23 cellular contexts compared by ENCODE assay signal in genomic region chr18:47180765-47181164, GRCh38. TPM values are rescaled to one million over a fixed set of nuclear protein-coding genes. Genes with fewer than 3 reads are reported as not detected.
DNase-seq lines count a peak whose midpoint lies in the region; ATAC-seq, FAIRE-seq and TF ChIP-seq lines count a peak whose summit lies in the region.
"Had no signal": no experiment of that assay in that cellular context is flagged by ENCODE, and none has a peak within 500 bp of the region (broad histone marks: within the 10 kb centered on the region; RNA-seq: fewer than 3 reads in every experiment).

No MANE protein-coding gene starts in this region.

- H3K27ac ChIP-seq in DOHH2 (ENCODE audit: low read depth, low read length) (no peak overlapping the region), OCI-LY7 (ENCODE audit: low read depth, low read length, poor library complexity, severe bottlenecking) (no peak overlapping the region), GM12878 (ENCODE audit: control insufficient read depth, insufficient read depth) (no peak overlapping the region), gastrocnemius medialis (no peak overlapping the region)
- H3K27ac ChIP-seq: 22Rv1; A549; BLaER1 treated with 17β-estradiol and CSF1 and Interleukin-3, amounts not matched to agents 10 nM and 100 nM; C4-2B had no signal

- CTCF ChIA-PET in OCI-LY7 (lab: Charles Lee; ENCODE audit: unreplicated experiment) (no interaction called here), GM12878 (lab: Yijun Ruan, JAX) (no interaction called here)

- RAD21 ChIA-PET in GM12878 (lab: Charles Lee; ENCODE audit: unreplicated experiment), result no interaction called here

- 0% methylated on average over 2 of the region's 3 CpGs for WGBS in GM12878 (ENCODE audit: insufficient coverage, insufficient replicate concordance, low lambda C conversion rate, missing lambda C conversion rate)

- no peak for TF ChIP-seq EP300 in GM12878 (IDR thresholded peaks at IDR 0.05; ENCODE audit: borderline replicate concordance in 1 of 2, control insufficient read depth in 1 of 2, low read depth in 2 of 2, low read length in 2 of 2)

- POLR2A ChIA-PET in OCI-LY7 (lab: Charles Lee) (no interaction called here), GM12878 (lab: Charles Lee) (no interaction called here)

- DNase-seq in OCI-LY7 (ENCODE audit: low spot score) (peak; percentile 12), GM12878 (ENCODE audit: low read depth, low spot score) (no peak), MG63 (no peak), COR-L47 (lab: John Stamatoyannopoulos, UW) (no peak), frontal cortex (ENCODE audit: low spot score in 2 of 2) (no peak), gastrocnemius medialis (no peak)
- DNase-seq: AML-193; CD4-positive, alpha-beta T cell; CD8-positive, alpha-beta T cell; DMS 273 treated with DMSO at 0.1 percent for 48 hours; DMS153; DMS53; DMS79; DND-41; GF-D8 had no signal

- H2AFZ ChIP-seq in OCI-LY7 (ENCODE audit: low read length) (no peak overlapping the region), GM12878 (ENCODE audit: control insufficient read depth, low read depth, low read length) (no peak overlapping the region)

- TF ChIP-seq POLR2A in GM12878 (IDR thresholded peaks at IDR 0.05; ENCODE audit: low read depth, low read length) (no peak), gastrocnemius medialis (IDR thresholded peaks at IDR 0.05) (no peak)

- no peaks in the 10 kb centered on the region for H3F3A ChIP-seq in DOHH2 (ENCODE audit: control insufficient read depth, insufficient read depth)

- SMC1A ChIA-PET in GM12878 (lab: Charles Lee; ENCODE audit: uncharacterized antibody, unreplicated experiment), result no interaction called here

- peaks cover 21% of the 10 kb centered on the region for H3K9me3 ChIP-seq in DOHH2 (ENCODE audit: control insufficient read depth, insufficient read depth, low read length)
- 0 out of 2 replicates have a peak, but pooled peaks cover 12% of the 10 kb centered on the region for H3K9me3 ChIP-seq in OCI-LY7 (ENCODE audit: low read length)
- H3K9me3 ChIP-seq in GM12878 (replicated peaks; ENCODE audit: control insufficient read depth, insufficient read depth, low read length), result peaks cover 8% of the 10 kb centered on the region; the same call in 2 of the 3 replicates
- no peaks in the 10 kb centered on the region; the same call in 1 of the 2 replicates for H3K9me3 ChIP-seq in MG63
- H3K9me3 ChIP-seq in gastrocnemius medialis, result no peaks in the 10 kb centered on the region

- peak; percentile 53 for ATAC-seq in GM21526 (IDR thresholded peaks at IDR 0.05; ENCODE audit: low FRiP score, unreplicated experiment)
- ATAC-seq in GM12878, result no peak
- ATAC-seq in gastrocnemius medialis, result no peak
- ATAC-seq: A549; CD8-positive, alpha-beta T cell had no signal

- no peak for FAIRE-seq in GM12878 (lab: Jason Lieb, UNC)
- FAIRE-seq in frontal cortex (lab: Jason Lieb, UNC), result no peak
- FAIRE-seq: A549, G401.6, GM19239 had no signal

- TF ChIP-seq CTCF in DOHH2 (IDR thresholded peaks at IDR 0.05; ENCODE audit: low read depth, low read length, poor library complexity, severe bottlenecking), result no peak
- no peak for TF ChIP-seq CTCF in OCI-LY7 (conservative IDR thresholded peaks at IDR 0.05; ENCODE audit: low read length)
- no peak for TF ChIP-seq CTCF in GM12878 (IDR thresholded peaks at IDR 0.05 in 2 of 3, conservative IDR thresholded peaks at IDR 0.05 in 1 of 3; ENCODE audit: control insufficient read depth in 2 of 3, extremely low read depth in 1 of 3, insufficient read depth in 1 of 3, low read depth in 3 of 3, low read length in 3 of 3)
- TF ChIP-seq CTCF in gastrocnemius medialis (IDR thresholded peaks at IDR 0.05 in 4 of 5, conservative IDR thresholded peaks at IDR 0.05 in 1 of 5), result no peak

- intact Hi-C loops in OCI-LY7 (cut with micrococcal nuclease; ENCODE audit: unreplicated experiment), result no loop called here
- intact Hi-C loops in GM12878 (cut with micrococcal nuclease; ENCODE audit: unreplicated experiment), result no loop called here
- intact Hi-C loops in gastrocnemius medialis (cut with DNase I; ENCODE audit: low total_unique reads), result no loop called here

- BruUV-seq in OCI-LY7 (replicated peaks; lab: Mats Ljungman, UMichigan) (no TSS peak), GM12878 (replicated peaks; lab: Mats Ljungman, UMichigan) (no TSS peak)

- no peak for TF ChIP-seq RAD21 in GM12878 (IDR thresholded peaks at IDR 0.05; ENCODE audit: insufficient read depth, low read depth, low read length)

- in situ Hi-C loops in GM12878 (cut with MboI), result no loop called here
- in situ Hi-C loops in gastrocnemius medialis (cut with MboI; ENCODE audit: low sequenced_read_pairs in 4 of 4), result no loop called here

- H3K4me2 ChIP-seq in DOHH2 (ENCODE audit: low read length), result peak overlapping the region; percentile 47; the same call in 1 of the 2 replicates
- no peak overlapping the region for H3K4me2 ChIP-seq in OCI-LY7 (ENCODE audit: low read length)
- no peak overlapping the region for H3K4me2 ChIP-seq in GM12878 (ENCODE audit: control insufficient read depth, insufficient read depth)
- H3K4me2 ChIP-seq: A549; BLaER1 treated with 17β-estradiol and CSF1 and Interleukin-3, amounts not matched to agents 10 nM and 100 nM had no signal

- H3K9ac ChIP-seq in GM12878 (ENCODE audit: control insufficient read depth, insufficient read depth, low read length), result no peak overlapping the region
- H3K9ac ChIP-seq: BLaER1 treated with 17β-estradiol and CSF1 and Interleukin-3, amounts not matched to agents 10 nM and 100 nM had no signal

- peaks cover 4% of the 10 kb centered on the region for H3K79me2 ChIP-seq in DOHH2 (ENCODE audit: control insufficient read depth, low read length)
- H3K79me2 ChIP-seq in OCI-LY7 (ENCODE audit: insufficient read depth, low read depth, low read length), result no peaks in the 10 kb centered on the region; the same call in 1 of the 2 replicates
- H3K79me2 ChIP-seq in GM12878 (ENCODE audit: control insufficient read depth, insufficient read depth, low read length), result peaks cover 4% of the 10 kb centered on the region

- H3K9me2 ChIP-seq in DOHH2 (replicated peaks; ENCODE audit: control insufficient read depth, low read length), result no peaks in the 10 kb centered on the region
- H3K9me2 ChIP-seq in OCI-LY7 (ENCODE audit: insufficient read depth, low read length), result no peaks in the 10 kb centered on the region

- no peaks in the 10 kb centered on the region for H3K27me3 ChIP-seq in DOHH2 (ENCODE audit: control insufficient read depth, low read length)
- H3K27me3 ChIP-seq in GM12878 (replicated peaks in 1 of 2; ENCODE audit: control insufficient read depth in 2 of 2, insufficient read depth in 2 of 2, low read length in 1 of 2), result no peaks in the 10 kb centered on the region
- H3K27me3 ChIP-seq in MG63, result no peaks in the 10 kb centered on the region
- H3K27me3 ChIP-seq in gastrocnemius medialis, result no peaks in the 10 kb centered on the region
- H3K27me3 ChIP-seq: BLaER1 treated with 17β-estradiol and CSF1 and Interleukin-3, amounts not matched to agents 10 nM and 100 nM had no signal

- peaks cover 18% of the 10 kb centered on the region for H3K4me1 ChIP-seq in DOHH2 (ENCODE audit: control insufficient read depth, low read length)
- peaks cover 8% of the 10 kb centered on the region for H3K4me1 ChIP-seq in OCI-LY7 (ENCODE audit: insufficient read depth, low read length, poor library complexity, severe bottlenecking)
- no peaks in the 10 kb centered on the region for H3K4me1 ChIP-seq in GM12878 (ENCODE audit: control insufficient read depth, insufficient read depth, low read length)
- H3K4me1 ChIP-seq in gastrocnemius medialis, result no peaks in the 10 kb centered on the region
- H3K4me1 ChIP-seq: A549 had no signal

- H3K4me3 ChIP-seq in DOHH2 (ENCODE audit: low read length) (no peak overlapping the region), OCI-LY7 (ENCODE audit: low read depth, low read length, poor library complexity, severe bottlenecking) (no peak overlapping the region), GM12878 (no peak overlapping the region), MG63 (no peak overlapping the region), gastrocnemius medialis (no peak overlapping the region)
- H3K4me3 ChIP-seq: A549; BLaER1 treated with 17β-estradiol and CSF1 and Interleukin-3, amounts not matched to agents 10 nM and 100 nM had no signal

- H4K20me1 ChIP-seq in DOHH2 (ENCODE audit: control insufficient read depth, insufficient read depth, low read depth, low read length) (no peaks in the 10 kb centered on the region), OCI-LY7 (ENCODE audit: insufficient read depth, low read length) (no peaks in the 10 kb centered on the region), GM12878 (ENCODE audit: control insufficient read depth, insufficient read depth) (no peaks in the 10 kb centered on the region)
- H4K20me1 ChIP-seq: BLaER1 treated with 17β-estradiol and CSF1 and Interleukin-3, amounts not matched to agents 10 nM and 100 nM had no signal

- H3K36me3 ChIP-seq in DOHH2 (ENCODE audit: control insufficient read depth, low read length) (peaks cover 4% of the 10 kb centered on the region), OCI-LY7 (ENCODE audit: insufficient read depth, low read length) (no peaks in the 10 kb centered on the region), GM12878 (ENCODE audit: control insufficient read depth in 2 of 2, insufficient read depth in 2 of 2, low read length in 1 of 2) (no peaks in the 10 kb centered on the region), MG63 (no peaks in the 10 kb centered on the region), gastrocnemius medialis (no peaks in the 10 kb centered on the region)
- H3K36me3 ChIP-seq: BLaER1 treated with 17β-estradiol and CSF1 and Interleukin-3, amounts not matched to agents 10 nM and 100 nM had no signal

RNA-seq across cellular contexts. Expression of gene IER3IP1, which starts 4.6 kb away (rescaled TPM):
- total RNA-seq in OCI-LY7 (2014; rRNA removed; shearing (Covaris generic)), result 11.6 and 18.2 TPM in 2 replicates
- total RNA-seq in OCI-LY7 (2022), result 5.5 and 6.7 TPM in 2 replicates
- 11.1 and 12.6 TPM in 2 replicates for total RNA-seq in GM12878 (2013; cell fraction: nucleolus; rRNA removed)
- 32.1 and 37.3 TPM in 2 replicates for total RNA-seq in GM12878 (2014; rRNA removed)
- 16.3 and 18.1 TPM in 2 replicates for total RNA-seq in GM12878 (2014; rRNA removed; fragmentation: Illumina TruSeq; extraction: Trizol)
- 7.9 and 9.0 TPM in 2 replicates for total RNA-seq in GM12878 (2021)
- polyA plus RNA-seq in GM12878 (2011; ENCODE audit: low read depth), result 4.4 TPM
- polyA plus RNA-seq in GM12878 (2011; rRNA removed), result 19.5 and 27.8 TPM in 2 replicates
- 6.9 and 14.4 TPM in 2 replicates for polyA plus RNA-seq in GM12878 (2011; cell fraction: cytosol; rRNA removed)
- polyA plus RNA-seq in GM12878 (2011; cell fraction: nucleus; rRNA removed), result 6.2 TPM in 2 replicates
- 13.8 and 26.6 TPM in 2 replicates for polyA plus RNA-seq in GM12878 (2012)
- 11.6 and 13.3 TPM in 2 replicates for polyA plus RNA-seq in GM12878 (2014; fragmentation: Illumina TruSeq; extraction: Trizol)
- polyA plus RNA-seq in GM12878 (2014; fragmentation: Nextera tagmentation; extraction: Ambion mirVana), result 10 to 100 TPM; 30.8 to 40.9 TPM
- polyA plus RNA-seq in GM12878 (2014; rRNA removed), result 27.3 and 50.6 TPM in 2 replicates
- polyA plus RNA-seq in GM12878 (2016; fragmentation: Nextera tagmentation; extraction: Ambion mirVana), result 10 to 100 TPM; 28.8 to 31.2 TPM
- polyA minus RNA-seq in GM12878 (2011; rRNA and poly(A)+ RNA removed), result 4.5 and 5.6 TPM in 2 replicates
- polyA minus RNA-seq in GM12878 (2011; cell fraction: cytosol; rRNA and poly(A)+ RNA removed), result 2.3 and 3.4 TPM in 2 replicates
- polyA minus RNA-seq in GM12878 (2011; cell fraction: nucleus; rRNA and poly(A)+ RNA removed), result 3.5 and 6.0 TPM in 2 replicates
- 18.9 and 37.7 TPM in 2 replicates for total RNA-seq in MG63 (2014; rRNA removed; shearing (Covaris generic); ENCODE audit: low replicate concordance)
- 21.6 TPM for total RNA-seq in frontal cortex
- total RNA-seq in gastrocnemius medialis, result 10 to 100 TPM; 13.0 to 17.0 (median 14.3) TPM

RNA-seq across cellular contexts. Expression of gene HDHD2, which starts 30.5 kb away (rescaled TPM):
- total RNA-seq in OCI-LY7 (2014; rRNA removed; shearing (Covaris generic)), result 8.4 and 10.6 TPM in 2 replicates
- total RNA-seq in OCI-LY7 (2022), result 16.6 and 19.0 TPM in 2 replicates
- total RNA-seq in GM12878 (2013; cell fraction: nucleolus; rRNA removed), result 45.1 and 45.6 TPM in 2 replicates
- total RNA-seq in GM12878 (2014; rRNA removed), result 13.7 TPM in 2 replicates
- total RNA-seq in GM12878 (2014; rRNA removed; fragmentation: Illumina TruSeq; extraction: Trizol), result 18.9 and 19.3 TPM in 2 replicates
- total RNA-seq in GM12878 (2021), result 21.0 and 23.5 TPM in 2 replicates
- 16.6 TPM for polyA plus RNA-seq in GM12878 (2011; ENCODE audit: low read depth)
- 16.1 and 25.4 TPM in 2 replicates for polyA plus RNA-seq in GM12878 (2011; rRNA removed)
- polyA plus RNA-seq in GM12878 (2011; cell fraction: cytosol; rRNA removed), result 10.3 and 10.5 TPM in 2 replicates
- 8.4 and 14.5 TPM in 2 replicates for polyA plus RNA-seq in GM12878 (2011; cell fraction: nucleus; rRNA removed)
- 14.3 and 18.2 TPM in 2 replicates for polyA plus RNA-seq in GM12878 (2012)
- 20.3 and 23.3 TPM in 2 replicates for polyA plus RNA-seq in GM12878 (2014; fragmentation: Illumina TruSeq; extraction: Trizol)
- 10 to 100 TPM in 1 of 2 experiments, 1 to 10 TPM in 1; 4.6 to 14.9 TPM for polyA plus RNA-seq in GM12878 (2014; fragmentation: Nextera tagmentation; extraction: Ambion mirVana)
- 8.7 and 11.3 TPM in 2 replicates for polyA plus RNA-seq in GM12878 (2014; rRNA removed)
- polyA plus RNA-seq in GM12878 (2016; fragmentation: Nextera tagmentation; extraction: Ambion mirVana), result 10 to 100 TPM; 23.0 to 29.1 TPM
- polyA minus RNA-seq in GM12878 (2011; rRNA and poly(A)+ RNA removed), result 7.9 and 11.1 TPM in 2 replicates
- polyA minus RNA-seq in GM12878 (2011; cell fraction: cytosol; rRNA and poly(A)+ RNA removed), result 7.6 and 9.8 TPM in 2 replicates
- 8.1 and 10.2 TPM in 2 replicates for polyA minus RNA-seq in GM12878 (2011; cell fraction: nucleus; rRNA and poly(A)+ RNA removed)
- total RNA-seq in MG63 (2014; rRNA removed; shearing (Covaris generic); ENCODE audit: low replicate concordance), result 3.0 and 11.3 TPM in 2 replicates
- 23.6 TPM for total RNA-seq in frontal cortex
- 10 to 100 TPM in 3 of 4 donors, 1 to 10 TPM in 1; 5.4 to 21.8 (median 11.9) TPM for total RNA-seq in gastrocnemius medialis
